21 cellular contexts compared by ENCODE assay signal in genomic region chr5:5343581-5343980, GRCh38.
"Had no signal": no experiment of that assay in that cellular context is flagged by ENCODE, and none has a peak within 500 bp of the region (broad histone marks: within the 10 kb centered on the region; RNA-seq: fewer than 3 reads in every experiment).

No MANE protein-coding gene starts in this region.

- H3K27me3 Mint-ChIP-seq: activated B cell treated with CpG ODN at 0.5 μM for 24 hours; activated CD8-positive, alpha-beta memory T cell treated with anti-CD3 and anti-CD28 coated beads, Interleukin-2, amount 10 ng/mL, durations not matched to agents 7 days and 5 days had no signal

- ATAC-seq: activated CD8-positive, alpha-beta memory T cell treated with anti-CD3 and anti-CD28 coated beads, Interleukin-2, amount 10 ng/mL, durations not matched to agents 7 days and 5 days; activated CD8-positive, alpha-beta T cell treated with anti-CD3 and anti-CD28 coated beads, Interleukin-2, amount 10 ng/mL, durations not matched to agents 7 days and 5 days; activated naive CD4-positive, alpha-beta T cell treated with anti-CD3 and anti-CD28 coated beads, Interleukin-2, amount 50 U/mL, for 72 hours; gastrocnemius medialis; T-helper 17 cell had no signal

- H2AFZ ChIP-seq: hepatocyte had no signal

- H3K27ac ChIP-seq: colonic mucosa, gastrocnemius medialis, hepatocyte, suprapubic skin had no signal

- H3K79me2 ChIP-seq: hepatocyte had no signal

- H3K4me1 ChIP-seq: colonic mucosa had no signal

- H3K27me3 ChIP-seq: colonic mucosa, gastrocnemius medialis, hepatocyte, suprapubic skin, tibial nerve had no signal

- H3K36me3 Mint-ChIP-seq: activated CD8-positive, alpha-beta memory T cell treated with anti-CD3 and anti-CD28 coated beads, Interleukin-2, amount 10 ng/mL, durations not matched to agents 7 days and 5 days; activated naive CD4-positive, alpha-beta T cell treated with anti-CD3 and anti-CD28 coated beads, Interleukin-2, amount 50 U/mL, for 72 hours had no signal

- H3K9me3 ChIP-seq: colonic mucosa, gastrocnemius medialis, suprapubic skin, tibial nerve had no signal

- H3K36me3 ChIP-seq: colonic mucosa, gastrocnemius medialis, suprapubic skin, tibial nerve had no signal

- DNase-seq: activated B cell treated with CpG ODN at 0.5 μM for 24 hours; activated CD8-positive, alpha-beta memory T cell treated with anti-CD3 and anti-CD28 coated beads, Interleukin-2, amount 10 ng/mL, durations not matched to agents 7 days and 5 days; activated CD8-positive, alpha-beta T cell treated with anti-CD3 and anti-CD28 coated beads, Interleukin-2, amount 10 ng/mL, durations not matched to agents 7 days and 5 days; activated T-cell treated with anti-CD3 and anti-CD28 coated beads, Interleukin-2, amount 50 U/mL, for 48 hours; colonic mucosa; effector memory CD4-positive, alpha-beta T cell; erythroblast; gastrocnemius medialis; islet precursor cell; left ventricle myocardium superior; occipital lobe; right cardiac atrium; stimulated activated CD4-positive, alpha-beta T cell treated with anti-CD3 and anti-CD28 coated beads, Interleukin-15, amount 100 ng/mL, for 24 hours; stimulated activated CD4-positive, alpha-beta T cell treated with anti-CD3 and anti-CD28 coated beads, Interleukin-2, amount 100 ng/mL, for 24 hours; stimulated activated naive CD4-positive, alpha-beta T cell; T-helper 17 cell had no signal

- H3K4me2 ChIP-seq: hepatocyte had no signal

- H3K4me3 Mint-ChIP-seq: activated B cell treated with CpG ODN at 0.5 μM for 24 hours; activated CD8-positive, alpha-beta memory T cell treated with anti-CD3 and anti-CD28 coated beads, Interleukin-2, amount 10 ng/mL, durations not matched to agents 7 days and 5 days; activated CD8-positive, alpha-beta T cell treated with anti-CD3 and anti-CD28 coated beads, Interleukin-2, amount 10 ng/mL, durations not matched to agents 7 days and 5 days; T-helper 17 cell had no signal

- H3K4me3 ChIP-seq: colonic mucosa, gastrocnemius medialis, hepatocyte, suprapubic skin, tibial nerve had no signal

- H3K4me1 Mint-ChIP-seq: activated B cell treated with CpG ODN at 0.5 μM for 24 hours, T-helper 17 cell had no signal

- H3K9me3 Mint-ChIP-seq: activated B cell treated with CpG ODN at 0.5 μM for 24 hours had no signal

- H3K27ac Mint-ChIP-seq: activated B cell treated with CpG ODN at 0.5 μM for 24 hours; activated CD8-positive, alpha-beta memory T cell treated with anti-CD3 and anti-CD28 coated beads, Interleukin-2, amount 10 ng/mL, durations not matched to agents 7 days and 5 days; activated CD8-positive, alpha-beta T cell treated with anti-CD3 and anti-CD28 coated beads, Interleukin-2, amount 10 ng/mL, durations not matched to agents 7 days and 5 days; activated T-helper 2 cell treated with anti-CD3 and anti-CD28 coated beads, Interferon-gamma antibody, Interleukin-2, Interleukin-4, amounts not matched to agents 10 μg/mL and 5 μg/mL and 100 μg/mL, durations not matched to agents 14 hours and 24 hours and 36 hours; T-helper 17 cell had no signal
